ENCODE assay signal across 1 cellular context in genomic region chr1:160971618-160972056, GRCh38.
A peak's percentile ranks its signal among the peaks of the same experiment; 100 is the strongest.
TF ChIP-seq lines count a peak whose summit lies in the region.

No MANE protein-coding gene starts in this region.

TF ChIP-seq in H1, 55 proteins besides CTCF, POLR2A, EP300 and RAD21 (continued from another document):
- TF ChIP-seq POU5F1 (IDR thresholded peaks at IDR 0.05; ENCODE audit: low read depth, low read length) (peak; percentile 66; the same call in 1 of the 2 replicates), E2F6 (IDR thresholded peaks at IDR 0.05) (0 out of 2 replicates have a peak, but pooled peaks have one; percentile 38), MAX (IDR thresholded peaks at IDR 0.05) (peak; percentile 40; the same call in 1 of the 2 replicates)
